In genomic region chr14:22226381-22226780, GRCh38 we compare ENCODE assay signal across 10 cellular contexts.
A peak's percentile ranks its signal among the peaks of the same experiment; 100 is the strongest.
DNase-seq lines count a peak whose midpoint lies in the region; ATAC-seq, FAIRE-seq and TF ChIP-seq lines count a peak whose summit lies in the region.
"Had no signal": no experiment of that assay in that cellular context is flagged by ENCODE, and none has a peak within 500 bp of the region (broad histone marks: within the 10 kb centered on the region; RNA-seq: fewer than 3 reads in every experiment).

No MANE protein-coding gene starts in this region.

- TF ChIP-seq CTCF in Panc1 (IDR thresholded peaks at IDR 0.05) (peak; percentile 19; the same call in 1 of the 2 replicates), choroid plexus epithelial cell (conservative IDR thresholded peaks at IDR 0.05; ENCODE audit: low read depth, low read length) (peak; percentile 47), pancreas (IDR thresholded peaks at IDR 0.05) (no peak)

- CTCF ChIA-PET in Panc1 (lab: Charles Lee), result no interaction called here

- WGBS in thymus, result 21% methylated on average over 8 of the region's 8 CpGs
- 74 to 77% methylated on average over 8 of the region's 8 CpGs for WGBS in pancreas, 2 donors

- H3K36me3 ChIP-seq in Panc1 (ENCODE audit: control insufficient read depth, insufficient read depth, low read length) (no peaks in the 10 kb centered on the region), thymus (ENCODE audit: control insufficient read depth, insufficient read depth) (no peaks in the 10 kb centered on the region), pancreas (no peaks in the 10 kb centered on the region)
- H3K36me3 ChIP-seq: cardiac muscle cell had no signal

- POLR2A ChIA-PET in Panc1 (lab: Charles Lee), result no interaction called here

- ATAC-seq in activated T-cell treated with anti-CD3 and anti-CD28 coated beads, Interleukin-2, amount 50 U/mL, for 72 hours (replicated peaks in 1 of 2), result peak; percentile 72 to 74
- ATAC-seq in Panc1, result no peak
- ATAC-seq in pancreas, result no peak
- ATAC-seq in HG02981 (IDR thresholded peaks at IDR 0.05; ENCODE audit: unreplicated experiment), result no peak

- no peaks in the 10 kb centered on the region for H3K36me3 Mint-ChIP-seq in activated T-cell treated with anti-CD3 and anti-CD28 coated beads, Interleukin-2, amount 50 U/mL, for 72 hours (ENCODE audit: insufficient read depth in 2 of 2)

- no peak for DNase-seq in activated T-cell treated with anti-CD3 and anti-CD28 coated beads, Interleukin-2, amount 50 U/mL, for 72 hours
- DNase-seq in activated T-cell treated with anti-CD3 and anti-CD28 coated beads for 4 hours (no peak), Panc1 (ENCODE audit: low read depth, low spot score) (no peak), choroid plexus epithelial cell (ENCODE audit: low read depth) (peak; percentile 67), caudate nucleus (lab: John Stamatoyannopoulos, UW) (no peak), pancreas (no peak)

- H3K27ac Mint-ChIP-seq in activated T-cell treated with anti-CD3 and anti-CD28 coated beads, Interleukin-2, amount 50 U/mL, for 72 hours, result peak overlapping the region; percentile 88

- no peaks in the 10 kb centered on the region for H3K27me3 Mint-ChIP-seq in activated T-cell treated with anti-CD3 and anti-CD28 coated beads, Interleukin-2, amount 50 U/mL, for 72 hours (ENCODE audit: low read depth)

- H3K4me3 ChIP-seq in Panc1 (ENCODE audit: low read depth in 2 of 2, low read length in 2 of 2) (no peak overlapping the region), choroid plexus epithelial cell (ENCODE audit: low read depth, low read length) (no peak overlapping the region), thymus (ENCODE audit: low read length) (peak overlapping the region; percentile 27), pancreas (no peak overlapping the region)
- H3K4me3 ChIP-seq: cardiac muscle cell had no signal

- no peaks in the 10 kb centered on the region for H3K9me3 Mint-ChIP-seq in activated T-cell treated with anti-CD3 and anti-CD28 coated beads, Interleukin-2, amount 50 U/mL, for 72 hours

- no peaks in the 10 kb centered on the region for H3K4me1 Mint-ChIP-seq in activated T-cell treated with anti-CD3 and anti-CD28 coated beads, Interleukin-2, amount 50 U/mL, for 72 hours (ENCODE audit: low read depth)

- in situ Hi-C loops in Panc1 (cut with HindIII; ENCODE audit: low pct_unique_long_range_greater_than_20kb, low sequenced_read_pairs), result no loop called here

- H3K4me1 ChIP-seq in Panc1 (ENCODE audit: control insufficient read depth, insufficient read depth, low read length) (no peaks in the 10 kb centered on the region), thymus (ENCODE audit: control insufficient read depth, insufficient read depth, low read length) (peaks cover 14% of the 10 kb centered on the region), pancreas (no peaks in the 10 kb centered on the region)
- H3K4me1 ChIP-seq: parathyroid adenoma had no signal

- no TSS peak for BruUV-seq in Panc1 (replicated peaks; lab: Mats Ljungman, UMichigan)

- H3K9me3 ChIP-seq in Panc1 (ENCODE audit: control insufficient read depth, insufficient read depth, low read depth, low read length), result no peaks in the 10 kb centered on the region
- H3K9me3 ChIP-seq in thymus (ENCODE audit: control insufficient read depth), result no peaks in the 10 kb centered on the region
- H3K9me3 ChIP-seq in pancreas, result no peaks in the 10 kb centered on the region

- no peak overlapping the region for H3K27ac ChIP-seq in Panc1 (ENCODE audit: low read length)
- no peak overlapping the region for H3K27ac ChIP-seq in thymus (ENCODE audit: low read depth)
- H3K27ac ChIP-seq in caudate nucleus (ENCODE audit: low read depth, low read length), result no peak overlapping the region
- H3K27ac ChIP-seq in pancreas, result no peak overlapping the region
- H3K27ac ChIP-seq: cardiac muscle cell, parathyroid adenoma had no signal

- H3K27me3 ChIP-seq in Panc1 (ENCODE audit: control insufficient read depth, insufficient read depth, low read length), result peaks cover 2% of the 10 kb centered on the region; the same call in 1 of the 2 replicates
- no peaks in the 10 kb centered on the region for H3K27me3 ChIP-seq in thymus (ENCODE audit: control insufficient read depth, insufficient read depth)
- no peaks in the 10 kb centered on the region for H3K27me3 ChIP-seq in pancreas
- H3K27me3 ChIP-seq: cardiac muscle cell had no signal

- intact Hi-C loops in Panc1 (cut with micrococcal nuclease; ENCODE audit: unreplicated experiment), result no loop called here
- intact Hi-C loops in pancreas (cut with DNase I), result no loop called here

- H3K4me3 Mint-ChIP-seq in activated T-cell treated with anti-CD3 and anti-CD28 coated beads, Interleukin-2, amount 50 U/mL, for 72 hours, result peak overlapping the region; percentile 56 to 82

- FAIRE-seq in pancreas (lab: Jason Lieb, UNC), result no peak

Comparison
In these comparisons a context has a peak if more than half of its experiments do, and no peak if none do; other contexts are left out.
1. ATAC-seq: peak in activated T-cell treated with anti-CD3 and anti-CD28 coated beads, Interleukin-2, amount 50 U/mL, for 72 hours (2 of 2); none in Panc1 (single experiment), pancreas (0 of 4) and HG02981 (single experiment).
2. CTCF ChIP-seq: peak in Panc1 (single experiment) and choroid plexus epithelial cell (single experiment); none in pancreas (0 of 4).